In genomic region chr2:120344214-120344990, GRCh38 we compare ENCODE assay signal across 9 cellular contexts. TPM values are rescaled to one million over a fixed set of nuclear protein-coding genes. Genes with fewer than 3 reads are reported as not detected.
DNase-seq lines count a peak whose midpoint lies in the region; ATAC-seq and TF ChIP-seq lines count a peak whose summit lies in the region.
"Had no signal": no experiment of that assay in that cellular context is flagged by ENCODE, and none has a peak within 500 bp of the region (broad histone marks: within the 10 kb centered on the region; RNA-seq: fewer than 3 reads in every experiment).

No MANE protein-coding gene starts in this region.

- H3K4me1 Mint-ChIP-seq in activated T-cell treated with anti-CD3 and anti-CD28 coated beads, Interleukin-2, amount 50 U/mL, for 4 hours (ENCODE audit: low read depth), result peaks cover 22% of the 10 kb centered on the region
- H3K4me1 Mint-ChIP-seq in mesothelial cell of epicardium, result peaks cover 15% of the 10 kb centered on the region

- TF ChIP-seq POLR2A in stomach (IDR thresholded peaks at IDR 0.05), result no peak

- H3K4me3 ChIP-seq in iPS DF 6.9 (ENCODE audit: low read length), result peak overlapping the region; percentile 31; the same call in 1 of the 2 replicates
- peak overlapping the region; percentile 54 to 74 (median 57) for H3K4me3 ChIP-seq in stomach

- TF ChIP-seq CTCF in stomach (IDR thresholded peaks at IDR 0.05) (peak in 1 of 7 experiments; percentile 13), mesothelial cell of epicardium (IDR thresholded peaks at IDR 0.05; ENCODE audit: unreplicated experiment) (no peak)

- H3K4me1 ChIP-seq in iPS DF 6.9 (ENCODE audit: control insufficient read depth, insufficient read depth, low read length), result peaks cover 10% of the 10 kb centered on the region
- H3K4me1 ChIP-seq in stomach, result peaks cover 35 to 55% (median 46%) of the 10 kb centered on the region in 4 donors

- TF ChIP-seq EP300 in stomach (IDR thresholded peaks at IDR 0.05), result no peak

- no peak overlapping the region for H3K27ac ChIP-seq in iPS DF 6.9 (ENCODE audit: low read length)
- peak overlapping the region in 4 of 5 donors; percentile 5 to 73 (median 52) for H3K27ac ChIP-seq in stomach

- ATAC-seq in activated T-cell treated with anti-CD3 and anti-CD28 coated beads, Interleukin-2, amount 50 U/mL, for 4 hours, result peak in 1 of 2 donors; percentile 8

- intact Hi-C loops in stomach (cut with DNase I; ENCODE audit: low total_unique reads), result loop anchor here (5.0 kb wide), 1 partner anchor 333 kb away; no protein-coding TSS in a partner anchor

- no peak overlapping the region for H3K27ac Mint-ChIP-seq in mesothelial cell of epicardium

- peak overlapping the region; percentile 29 for H3K4me3 Mint-ChIP-seq in activated T-cell treated with anti-CD3 and anti-CD28 coated beads, Interleukin-2, amount 50 U/mL, for 4 hours
- no peak overlapping the region for H3K4me3 Mint-ChIP-seq in mesothelial cell of epicardium

- peak; percentile 20 for DNase-seq in NCI-H2227 (lab: John Stamatoyannopoulos, UW; ENCODE audit: unreplicated experiment)
- no peak for DNase-seq in NCI-H2227 treated with DMSO at 0.1 percent for 48 hours (lab: John Stamatoyannopoulos, UW)
- DNase-seq in activated T-cell treated with anti-CD3 and anti-CD28 coated beads, Interleukin-2, amount 50 U/mL, for 4 hours, result no peak
- DNase-seq in iPS DF 6.9 (ENCODE audit: low read depth, low spot score), result no peak
- no peak for DNase-seq in stomach
- no peak for DNase-seq in mesothelial cell of epicardium (ENCODE audit: low spot score in 2 of 2, unreplicated experiment in 2 of 2)
- DNase-seq in RKO (ENCODE audit: low spot score), result no peak
- DNase-seq in NCI-H187 (lab: John Stamatoyannopoulos, UW), result no peak

- H3K36me3 ChIP-seq in iPS DF 6.9 (ENCODE audit: control insufficient read depth, insufficient read depth, low read length) (no peaks in the 10 kb centered on the region), stomach (peaks cover 0 to 3% (median 0%) of the 10 kb centered on the region in 4 donors)

- H3K9me3 Mint-ChIP-seq in activated T-cell treated with anti-CD3 and anti-CD28 coated beads, Interleukin-2, amount 50 U/mL, for 4 hours, result no peaks in the 10 kb centered on the region
- no peaks in the 10 kb centered on the region for H3K9me3 Mint-ChIP-seq in mesothelial cell of epicardium

- H3K27me3 Mint-ChIP-seq in activated T-cell treated with anti-CD3 and anti-CD28 coated beads, Interleukin-2, amount 50 U/mL, for 4 hours (ENCODE audit: low read depth), result peaks cover 60% of the 10 kb centered on the region
- H3K27me3 Mint-ChIP-seq in mesothelial cell of epicardium (ENCODE audit: low read depth), result peaks cover 83% of the 10 kb centered on the region

- H3K27me3 ChIP-seq in iPS DF 6.9 (ENCODE audit: control insufficient read depth, insufficient read depth, low read length), result peaks cover 55% of the 10 kb centered on the region
- peaks cover 12 to 99% (median 63%) of the 10 kb centered on the region in 3 donors for H3K27me3 ChIP-seq in stomach

- no peaks in the 10 kb centered on the region for H3K36me3 Mint-ChIP-seq in activated T-cell treated with anti-CD3 and anti-CD28 coated beads, Interleukin-2, amount 50 U/mL, for 4 hours (ENCODE audit: insufficient read depth)
- H3K36me3 Mint-ChIP-seq in mesothelial cell of epicardium, result no peaks in the 10 kb centered on the region

- no peaks in the 10 kb centered on the region for H3K9me3 ChIP-seq in iPS DF 6.9 (ENCODE audit: control insufficient read depth, insufficient read depth, low read length)
- no peaks in the 10 kb centered on the region for H3K9me3 ChIP-seq in stomach

- no CpG with 5 or more reads among the region's 79 CpGs for WGBS in iPS DF 6.9 (ENCODE audit: insufficient coverage, insufficient read length)
- WGBS in stomach, 5 donors, result 1 to 3% (median 2%) methylated on average over 32 to 79 of the region's 79 CpGs

RNA-seq across cellular contexts. Expression of gene INHBB, which starts 1.5 kb away (rescaled TPM):
- total RNA-seq in activated T-cell treated with anti-CD3 and anti-CD28 coated beads, Interleukin-2, amount 50 U/mL, for 4 hours, result under 1 TPM in 2 of 3 donors, not detected in 1; 0.11 to 0.16 TPM
- total RNA-seq in stomach, result 1 to 10 TPM in 2 of 5 donors, under 1 TPM in 2, not detected in 1; 0.37 to 7.2 (median 1.5) TPM
- 1 to 10 TPM in 1 of 3 donors, under 1 TPM in 2; 0.37 to 1.9 (median 0.61) TPM for polyA plus RNA-seq in stomach
- total RNA-seq in mesothelial cell of epicardium, result not detected in 3 replicates
- total RNA-seq: activated CD8-positive, alpha-beta memory T cell treated with anti-CD3 and anti-CD28 coated beads for 36 hours had no signal
